ENCODE assay signal across 34 cellular contexts in genomic region chr3:114528517-114528916, GRCh38.
DNase-seq lines count a peak whose midpoint lies in the region; ATAC-seq, FAIRE-seq and TF ChIP-seq lines count a peak whose summit lies in the region.
"Had no signal": no experiment of that assay in that cellular context is flagged by ENCODE, and none has a peak within 500 bp of the region (broad histone marks: within the 10 kb centered on the region; RNA-seq: fewer than 3 reads in every experiment).

No MANE protein-coding gene starts in this region.

- DNase-seq in right lobe of liver = no peak
- no peak for DNase-seq in HepG2 (ENCODE audit: low spot score)
- DNase-seq in EL = peak; percentile 4
- no peak for DNase-seq in HCT116 (ENCODE audit: low read depth, low spot score)
- DNase-seq in left lobe of liver (ENCODE audit: low spot score) = no peak
- no peak for DNase-seq in middle frontal gyrus (ENCODE audit: extremely low spot score, low spot score)
- DNase-seq in activated CD4-positive, alpha-beta T cell treated with anti-CD3 and anti-CD28 coated beads, Interleukin-2, amount 50 U/mL, for 1 hour = no peak
- DNase-seq: 8988T; ACHN; AML-193; BE2C; C1 segment of cervical spinal cord; Caco-2; Calu3; CD4-positive, alpha-beta memory T cell; CD4-positive, alpha-beta T cell; CD4-positive, CD25-positive, alpha-beta regulatory T cell; CD8-positive, alpha-beta memory T cell; CD8-positive, alpha-beta T cell; COR-L47; DMS 273 treated with DMSO at 0.1 percent for 48 hours; DMS153; DMS53; DMS79; DMS79 treated with DMSO at 0.1 percent for 48 hours; DND-41 had no signal

- no peaks in the 10 kb centered on the region for H3K27me3 ChIP-seq in right lobe of liver
- H3K27me3 ChIP-seq in HepG2 (ENCODE audit: control insufficient read depth in 1 of 2, insufficient read depth in 2 of 2, low read length in 2 of 2) = no peaks in the 10 kb centered on the region
- no peaks in the 10 kb centered on the region for H3K27me3 ChIP-seq in HCT116 (ENCODE audit: insufficient read depth, low read length)
- H3K27me3 ChIP-seq: BE2C; BLaER1; BLaER1 treated with 17β-estradiol and CSF1 and Interleukin-3, amounts not matched to agents 10 nM and 100 nM had no signal

- TF ChIP-seq RAD21 in HepG2 (CRISPR knock-in tag; IDR thresholded peaks at IDR 0.05) (no peak), HCT116 (IDR thresholded peaks at IDR 0.05; ENCODE audit: low read depth) (no peak)

- no peaks in the 10 kb centered on the region for H3K9me2 ChIP-seq in HCT116 (ENCODE audit: insufficient read depth)

- H3K4me1 ChIP-seq in right lobe of liver = no peaks in the 10 kb centered on the region
- H3K4me1 ChIP-seq in HepG2 (ENCODE audit: insufficient read depth, low read length) = no peaks in the 10 kb centered on the region
- H3K4me1 ChIP-seq in HCT116 (ENCODE audit: control insufficient read depth in 1 of 2, insufficient read depth in 2 of 2, low read length in 2 of 2) = peaks cover 8 to 62% of the 10 kb centered on the region in 2 experiments
- H3K4me1 ChIP-seq: A549; BE2C; BLaER1; BLaER1 treated with 17β-estradiol and CSF1 and Interleukin-3, amounts not matched to agents 10 nM and 100 nM; Caco-2 had no signal

- H3K9me3 ChIP-seq in right lobe of liver = no peaks in the 10 kb centered on the region
- H3K9me3 ChIP-seq in HepG2 (ENCODE audit: low read length) = no peaks in the 10 kb centered on the region
- H3K9me3 ChIP-seq in HCT116 (ENCODE audit: control insufficient read depth in 1 of 2, insufficient read depth in 1 of 2, low read depth in 1 of 2, low read length in 2 of 2) = no peaks in the 10 kb centered on the region
- H3K9me3 ChIP-seq: A549, BE2C, Caco-2 had no signal

- H3K4me3 ChIP-seq in right lobe of liver = no peak overlapping the region
- H3K4me3 ChIP-seq in HepG2 (replicated peaks in 1 of 3; ENCODE audit: insufficient read depth in 1 of 3, low read depth in 2 of 3, low read length in 3 of 3) = no peak overlapping the region
- no peak overlapping the region for H3K4me3 ChIP-seq in HCT116 (replicated peaks in 1 of 2; ENCODE audit: low read depth in 1 of 2, low read length in 2 of 2)
- H3K4me3 ChIP-seq: A549; BLaER1; BLaER1 treated with 17β-estradiol and CSF1 and Interleukin-3, amounts not matched to agents 10 nM and 100 nM had no signal

- H4K20me1 ChIP-seq in HepG2 (ENCODE audit: insufficient read depth, low read length) (no peaks in the 10 kb centered on the region), HCT116 (ENCODE audit: insufficient read depth) (no peaks in the 10 kb centered on the region)
- H4K20me1 ChIP-seq: BLaER1; BLaER1 treated with 17β-estradiol and CSF1 and Interleukin-3, amounts not matched to agents 10 nM and 100 nM had no signal

- peak in 3 of 4 donors; percentile 35 to 77 (median 38) for ATAC-seq in right lobe of liver
- ATAC-seq in HepG2 = no peak
- ATAC-seq in HCT116 = peak; percentile 46; the same call in 1 of the 2 replicates
- peak; percentile 51 for ATAC-seq in left lobe of liver
- no peak for ATAC-seq in HG03039 (IDR thresholded peaks at IDR 0.05; ENCODE audit: unreplicated experiment)
- ATAC-seq: A549; CD8-positive, alpha-beta T cell had no signal

- CTCF ChIA-PET in HepG2 (lab: Yijun Ruan, JAX; ENCODE audit: low intra/inter-chr PET ratio, low total read pairs) = no interaction called here
- CTCF ChIA-PET in HCT116 (lab: Charles Lee) = interaction anchor here (1.4 to 3.3 kb wide), 2 partner anchors 14 to 20 kb away, joined by 6 to 9 read pairs; no protein-coding TSS in a partner anchor

- no peak for FAIRE-seq in HepG2 (lab: Jason Lieb, UNC)
- FAIRE-seq: A204.1, A549, D721Med had no signal

- BruUV-seq in HepG2 (replicated peaks; lab: Mats Ljungman, UMichigan) (no TSS peak), HCT116 (replicated peaks; lab: Mats Ljungman, UMichigan) (no TSS peak)

- intact Hi-C loops in right lobe of liver (cut with DNase I) = no loop called here
- intact Hi-C loops in HepG2 (cut with micrococcal nuclease; ENCODE audit: unreplicated experiment) = loop anchor here (10.0 kb wide), 1 partner anchor 176 kb away; no protein-coding TSS in a partner anchor
- intact Hi-C loops in HCT116 (cut with micrococcal nuclease) = no loop called here

- RAD21 ChIA-PET in HCT116 (lab: Charles Lee; ENCODE audit: low non-redundant PET in 1 of 2, low total read pairs in 2 of 2, uncharacterized antibody in 2 of 2, unreplicated experiment in 2 of 2) = no interaction called here

- H3K36me3 ChIP-seq in right lobe of liver (peaks cover 0 to 6% (median 2%) of the 10 kb centered on the region in 4 donors), HepG2 (replicated peaks in 1 of 2; ENCODE audit: control insufficient read depth in 1 of 2, insufficient read depth in 2 of 2, low read length in 2 of 2) (no peaks in the 10 kb centered on the region), HCT116 (ENCODE audit: control insufficient read depth in 1 of 2, insufficient read depth in 2 of 2, low read length in 2 of 2) (peaks cover 0 to 10% of the 10 kb centered on the region in 2 experiments; a peak in 2 of 4 replicates)
- H3K36me3 ChIP-seq: BE2C; BLaER1 treated with 17β-estradiol and CSF1 and Interleukin-3, amounts not matched to agents 10 nM and 100 nM had no signal

- POLR2A ChIA-PET in HepG2 (lab: Yijun Ruan, JAX) (no interaction called here), HCT116 (lab: Charles Lee) (no interaction called here)

- H3K27ac ChIP-seq in right lobe of liver (no peak overlapping the region), HepG2 (ENCODE audit: extremely low read length, insufficient read depth, low read length) (no peak overlapping the region), HCT116 (ENCODE audit: low read depth, low read length) (no peak overlapping the region)
- H3K27ac ChIP-seq: 22Rv1; A549; BLaER1; BLaER1 treated with 17β-estradiol and CSF1 and Interleukin-3, amounts not matched to agents 10 nM and 100 nM; C4-2B had no signal

- H3K79me2 ChIP-seq in HepG2 (ENCODE audit: insufficient read depth, low read length) (no peaks in the 10 kb centered on the region), HCT116 (ENCODE audit: insufficient read depth, low read length) (peaks cover 92% of the 10 kb centered on the region)

- H2AFZ ChIP-seq in HepG2 (ENCODE audit: low read length) (no peak overlapping the region), HCT116 (ENCODE audit: low read depth, low read length, poor library complexity, severe bottlenecking) (no peak overlapping the region)

- no peak overlapping the region for H3K9ac ChIP-seq in HepG2 (ENCODE audit: insufficient read depth, low read depth, low read length)
- H3K9ac ChIP-seq in HCT116 (ENCODE audit: low read length) = no peak overlapping the region
- H3K9ac ChIP-seq: BLaER1; BLaER1 treated with 17β-estradiol and CSF1 and Interleukin-3, amounts not matched to agents 10 nM and 100 nM had no signal

- H3K4me2 ChIP-seq in HepG2 (ENCODE audit: low read depth, low read length) = no peak overlapping the region
- peak overlapping the region; percentile 3 for H3K4me2 ChIP-seq in HCT116 (ENCODE audit: low read length)
- H3K4me2 ChIP-seq: A549; BLaER1; BLaER1 treated with 17β-estradiol and CSF1 and Interleukin-3, amounts not matched to agents 10 nM and 100 nM had no signal

- in situ Hi-C loops in HepG2 (cut with HindIII; ENCODE audit: extremely low pct_ligation_motif_present, low pct_unique_long_range_greater_than_20kb) = no loop called here

- TF ChIP-seq EP300 in HepG2 (IDR thresholded peaks at IDR 0.05; ENCODE audit: low read depth in 2 of 2, low read length in 2 of 2) (no peak), HepG2 (CRISPR knock-in tag; IDR thresholded peaks at IDR 0.05; ENCODE audit: borderline replicate concordance) (no peak)

- no peak for TF ChIP-seq CTCF in right lobe of liver (IDR thresholded peaks at IDR 0.05)
- no peak for TF ChIP-seq CTCF in HepG2 (CRISPR knock-in tag; IDR thresholded peaks at IDR 0.05)
- TF ChIP-seq CTCF in HCT116 (IDR thresholded peaks at IDR 0.05 in 2 of 3, conservative IDR thresholded peaks at IDR 0.05 in 1 of 3; ENCODE audit: borderline replicate concordance in 1 of 3, insufficient read depth in 1 of 3, low read depth in 2 of 3, low read length in 2 of 3) = no peak

- TF ChIP-seq POLR2A in right lobe of liver (IDR thresholded peaks at IDR 0.05) (no peak), HepG2 (IDR thresholded peaks at IDR 0.05; ENCODE audit: insufficient read depth in 1 of 2, low read depth in 2 of 2, low read length in 2 of 2) (no peak), HCT116 (IDR thresholded peaks at IDR 0.05; ENCODE audit: borderline replicate concordance, extremely low read depth, insufficient read depth, insufficient read length) (no peak)

- 90% methylated on average over 3 of the region's 3 CpGs for WGBS in right lobe of liver (ENCODE audit: insufficient coverage, low coverage, low lambda C conversion rate, missing lambda C conversion rate)
- WGBS in HepG2 (ENCODE audit: low lambda C conversion rate) = 92% methylated on average over 3 of the region's 3 CpGs

TF ChIP-seq in HepG2, 621 proteins besides CTCF, POLR2A, EP300 and RAD21:
- TF ChIP-seq KDM3A (CRISPR knock-in tag; IDR thresholded peaks at IDR 0.05; ENCODE audit: low read depth) = no peak
- TF ChIP-seq, protein P1, sequence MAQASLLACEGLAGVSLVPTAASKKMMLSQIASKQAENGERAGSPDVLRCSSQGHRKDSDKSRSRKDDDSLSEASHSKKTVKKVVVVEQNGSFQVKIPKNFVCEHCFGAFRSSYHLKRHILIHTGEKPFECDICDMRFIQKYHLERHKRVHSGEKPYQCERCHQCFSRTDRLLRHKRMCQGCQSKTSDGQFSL (CRISPR knock-in tag; IDR thresholded peaks at IDR 0.05) = no peak
TF ChIP-seq in HepG2: peak in this region for 0.

TF ChIP-seq in HCT116, 20 proteins besides CTCF, POLR2A, EP300 and RAD21 (continues in another document):
- no peak for TF ChIP-seq ELF1 (IDR thresholded peaks at IDR 0.05; ENCODE audit: borderline replicate concordance, low read depth)
- no peak for TF ChIP-seq SRF (IDR thresholded peaks at IDR 0.05; ENCODE audit: low read depth)
- no peak for TF ChIP-seq EZH2 (IDR thresholded peaks at IDR 0.05)
- no peak for TF ChIP-seq YY1 (IDR thresholded peaks at IDR 0.05; ENCODE audit: extremely low read depth, insufficient replicate concordance, low read depth, low read length)

Comparison
In these comparisons a context has a peak if more than half of its experiments do, and no peak if none do; other contexts are left out.
1. ATAC-seq: peak in right lobe of liver (3 of 4), HCT116 (single experiment) and left lobe of liver (single experiment); none in HepG2 (single experiment) and HG03039 (single experiment).